2 cellular contexts compared by ENCODE assay signal in genomic region chr3:129345281-129345680, GRCh38.
TF ChIP-seq lines count a peak whose summit lies in the region.

No MANE protein-coding gene starts in this region.

TF ChIP-seq in GM23338, 12 proteins besides CTCF, POLR2A, EP300 and RAD21:
- no peak for TF ChIP-seq STAT1 (IDR thresholded peaks at IDR 0.05; ENCODE audit: unreplicated experiment)

TF ChIP-seq in H1, 55 proteins besides CTCF, POLR2A, EP300 and RAD21:
- TF ChIP-seq SP1 (IDR thresholded peaks at IDR 0.05; ENCODE audit: low read depth, low read length) (no peak), RXRA (IDR thresholded peaks at IDR 0.05; ENCODE audit: insufficient read depth, low read depth, low read length) (no peak), EZH2 (IDR thresholded peaks at IDR 0.05; ENCODE audit: low read depth, low read length, severe bottlenecking) (no peak), SIRT6 (IDR thresholded peaks at IDR 0.05; ENCODE audit: low read length) (no peak)
